In genomic region chr2:231686192-231687100, GRCh38 we compare ENCODE assay signal across 1 cellular context.
TF ChIP-seq lines count a peak whose summit lies in the region.

No MANE protein-coding gene starts in this region.

TF ChIP-seq in WTC11, 78 proteins besides CTCF, POLR2A, EP300 and RAD21 (continued from another document):
- TF ChIP-seq HMGXB4 (CRISPR knock-in tag; IDR thresholded peaks at IDR 0.05) = no peak
- TF ChIP-seq OVOL2 (CRISPR knock-in tag; IDR thresholded peaks at IDR 0.05; ENCODE audit: borderline replicate concordance) = no peak
- TF ChIP-seq ZNF232 (CRISPR knock-in tag; IDR thresholded peaks at IDR 0.05) = no peak
- TF ChIP-seq FOXJ3 (CRISPR knock-in tag; IDR thresholded peaks at IDR 0.05; ENCODE audit: borderline replicate concordance) = no peak
- TF ChIP-seq FOXP1 (CRISPR knock-in tag; IDR thresholded peaks at IDR 0.05; ENCODE audit: borderline replicate concordance) = no peak
- TF ChIP-seq ZNF671 (CRISPR knock-in tag; IDR thresholded peaks at IDR 0.05) = no peak
